21 cellular contexts compared by ENCODE assay signal in genomic region chr21:37665230-37666024, GRCh38.
DNase-seq lines count a peak whose midpoint lies in the region; TF ChIP-seq lines count a peak whose summit lies in the region.
"Had no signal": no experiment of that assay in that cellular context is flagged by ENCODE, and none has a peak within 500 bp of the region (broad histone marks: within the 10 kb centered on the region; RNA-seq: fewer than 3 reads in every experiment).

No MANE protein-coding gene starts in this region.

- 32 to 33% methylated on average over 10 of the region's 10 CpGs for WGBS in GM23248 (ENCODE audit: low coverage in 1 of 2, low lambda C conversion rate in 2 of 2, missing lambda C conversion rate in 2 of 2), 2 experiments
- 39% methylated on average over 10 of the region's 10 CpGs for WGBS in esophagus muscularis mucosa

- H3K4me1 ChIP-seq in GM23248 (ENCODE audit: insufficient read depth), result peaks cover under 1% of the 10 kb centered on the region; the same call in 1 of the 2 replicates
- H3K4me1 ChIP-seq in esophagus muscularis mucosa, result peaks cover 6 to 16% (median 15%) of the 10 kb centered on the region in 4 donors
- H3K4me1 ChIP-seq: parathyroid adenoma, thyroid gland had no signal

- H3K9me2 ChIP-seq in GM23248 (ENCODE audit: insufficient read depth), result no peaks in the 10 kb centered on the region

- H3K9me3 ChIP-seq in GM23248 (ENCODE audit: low read depth) (no peaks in the 10 kb centered on the region), esophagus muscularis mucosa (no peaks in the 10 kb centered on the region)
- H3K9me3 ChIP-seq: thyroid gland had no signal

- H3K4me3 ChIP-seq in GM23248, result no peak overlapping the region
- H3K4me3 ChIP-seq in esophagus muscularis mucosa, result no peak overlapping the region
- H3K4me3 ChIP-seq: PC-9, thyroid gland had no signal

- H3K79me2 ChIP-seq in GM23248 (ENCODE audit: insufficient read depth), result no peaks in the 10 kb centered on the region
- H3K79me2 ChIP-seq: parathyroid adenoma had no signal

- H4K20me1 ChIP-seq in GM23248 (ENCODE audit: insufficient read depth), result no peaks in the 10 kb centered on the region

- intact Hi-C loops in esophagus muscularis mucosa (cut with DNase I), result no loop called here

- H3K4me3 Mint-ChIP-seq in activated naive CD8-positive, alpha-beta T cell treated with anti-CD3 and anti-CD28 coated beads for 36 hours, result no peak overlapping the region
- H3K4me3 Mint-ChIP-seq: activated B cell treated with CpG ODN at 0.5 μM for 24 hours; activated CD8-positive, alpha-beta T cell treated with anti-CD3 and anti-CD28 coated beads, Interleukin-2, amount 10 ng/mL, durations not matched to agents 7 days and 5 days; activated naive CD4-positive, alpha-beta T cell treated with anti-CD3 and anti-CD28 coated beads, Interleukin-2, amount 10 ng/mL, durations not matched to agents 7 days and 5 days; activated T-cell treated with anti-CD3 and anti-CD28 coated beads, Interleukin-2, amount 50 U/mL, for 4 hours had no signal

- H3K27ac ChIP-seq in GM23248 (no peak overlapping the region), VCaP (peak overlapping the region; percentile 70), esophagus muscularis mucosa (replicated peaks in 1 of 4) (peak overlapping the region; percentile 23 to 65 (median 28))
- H3K27ac ChIP-seq: parathyroid adenoma, PC-9, thyroid gland had no signal

- in situ Hi-C loops in GM23248 (cut with MboI) (no loop called here), G401 (cut with HindIII; ENCODE audit: low sequenced_read_pairs) (no loop called here)

- H3K36me3 ChIP-seq in GM23248 (ENCODE audit: low read depth), result no peaks in the 10 kb centered on the region
- no peaks in the 10 kb centered on the region for H3K36me3 ChIP-seq in esophagus muscularis mucosa
- H3K36me3 ChIP-seq: thyroid gland had no signal

- no peaks in the 10 kb centered on the region for H3K36me3 Mint-ChIP-seq in activated naive CD8-positive, alpha-beta T cell treated with anti-CD3 and anti-CD28 coated beads for 36 hours
- H3K36me3 Mint-ChIP-seq: activated naive CD4-positive, alpha-beta T cell treated with anti-CD3 and anti-CD28 coated beads, Interleukin-2, amount 10 ng/mL, durations not matched to agents 7 days and 5 days had no signal

- TF ChIP-seq CTCF in VCaP (conservative IDR thresholded peaks at IDR 0.05), result no peak
- TF ChIP-seq CTCF in esophagus muscularis mucosa (IDR thresholded peaks at IDR 0.05), result no peak

- H3K27me3 Mint-ChIP-seq in activated naive CD8-positive, alpha-beta T cell treated with anti-CD3 and anti-CD28 coated beads for 36 hours, result no peaks in the 10 kb centered on the region
- H3K27me3 Mint-ChIP-seq: activated B cell treated with CpG ODN at 0.5 μM for 24 hours; activated naive CD4-positive, alpha-beta T cell treated with anti-CD3 and anti-CD28 coated beads, Interleukin-2, amount 10 ng/mL, durations not matched to agents 7 days and 5 days had no signal

- no peak overlapping the region for H3K9ac ChIP-seq in GM23248
- H3K9ac ChIP-seq: parathyroid adenoma had no signal

- H2AFZ ChIP-seq in GM23248, result no peak overlapping the region
- H2AFZ ChIP-seq: parathyroid adenoma, PC-9 had no signal

- no peak overlapping the region for H3K4me2 ChIP-seq in GM23248 (ENCODE audit: unreplicated experiment)
- H3K4me2 ChIP-seq: PC-9 had no signal

- peak; percentile 36 for DNase-seq in GM23248
- no peak for DNase-seq in esophagus muscularis mucosa (ENCODE audit: extremely low spot score)
- peak; percentile 24 for DNase-seq in myocyte (ENCODE audit: low read depth)
- DNase-seq in stimulated activated naive CD4-positive, alpha-beta T cell treated with Interleukin-2 at 50 U/mL for 16 hours (lab: John Stamatoyannopoulos, UW), result no peak
- no peak for DNase-seq in G401 (ENCODE audit: low spot score)
- DNase-seq in activated naive CD8-positive, alpha-beta T cell treated with anti-CD3 and anti-CD28 coated beads for 36 hours, result no peak
- DNase-seq: activated B cell treated with CpG ODN at 0.5 μM for 24 hours; activated CD8-positive, alpha-beta T cell treated with anti-CD3 and anti-CD28 coated beads, Interleukin-2, amount 10 ng/mL, durations not matched to agents 7 days and 5 days; activated naive CD4-positive, alpha-beta T cell treated with anti-CD3 and anti-CD28 coated beads, Interleukin-2, amount 10 ng/mL, durations not matched to agents 7 days and 5 days; activated T-cell treated with anti-CD3 and anti-CD28 coated beads, Interleukin-2, amount 50 U/mL, for 4 hours; AML-193; Karpas-422; NCI-H1417; NCI-H2171; NCI-H526; PC-9; stimulated activated CD4-positive, alpha-beta T cell treated with anti-CD3 and anti-CD28 coated beads, Interleukin-1b, Interleukin-23, amount 100 ng/mL, for 48 hours; stimulated activated naive CD4-positive, alpha-beta T cell; thyroid gland had no signal

- no peak for TF ChIP-seq EP300 in esophagus muscularis mucosa (IDR thresholded peaks at IDR 0.05)

- no peaks in the 10 kb centered on the region for H3F3A ChIP-seq in GM23248 (ENCODE audit: insufficient read depth)

- H3K4me1 Mint-ChIP-seq in activated naive CD8-positive, alpha-beta T cell treated with anti-CD3 and anti-CD28 coated beads for 36 hours, result no peaks in the 10 kb centered on the region
- H3K4me1 Mint-ChIP-seq: activated B cell treated with CpG ODN at 0.5 μM for 24 hours; activated naive CD4-positive, alpha-beta T cell treated with anti-CD3 and anti-CD28 coated beads, Interleukin-2, amount 10 ng/mL, durations not matched to agents 7 days and 5 days had no signal

- H3K27ac Mint-ChIP-seq in activated naive CD8-positive, alpha-beta T cell treated with anti-CD3 and anti-CD28 coated beads for 36 hours, result no peak overlapping the region
- H3K27ac Mint-ChIP-seq: activated B cell treated with CpG ODN at 0.5 μM for 24 hours; activated CD8-positive, alpha-beta T cell treated with anti-CD3 and anti-CD28 coated beads, Interleukin-2, amount 10 ng/mL, durations not matched to agents 7 days and 5 days; activated naive CD4-positive, alpha-beta T cell treated with anti-CD3 and anti-CD28 coated beads, Interleukin-2, amount 10 ng/mL, durations not matched to agents 7 days and 5 days had no signal

- no peaks in the 10 kb centered on the region for H3K27me3 ChIP-seq in GM23248 (replicated peaks; ENCODE audit: insufficient read depth)
- H3K27me3 ChIP-seq in esophagus muscularis mucosa, result no peaks in the 10 kb centered on the region
- H3K27me3 ChIP-seq: thyroid gland had no signal

- H3K9me3 Mint-ChIP-seq in activated naive CD8-positive, alpha-beta T cell treated with anti-CD3 and anti-CD28 coated beads for 36 hours, result no peaks in the 10 kb centered on the region
- H3K9me3 Mint-ChIP-seq: activated B cell treated with CpG ODN at 0.5 μM for 24 hours; activated naive CD4-positive, alpha-beta T cell treated with anti-CD3 and anti-CD28 coated beads, Interleukin-2, amount 10 ng/mL, durations not matched to agents 7 days and 5 days; activated T-cell treated with anti-CD3 and anti-CD28 coated beads, Interleukin-2, amount 50 U/mL, for 4 hours had no signal

- TF ChIP-seq POLR2A in esophagus muscularis mucosa (IDR thresholded peaks at IDR 0.05; ENCODE audit: low read depth), result no peak

Comparison
In these comparisons a context has a peak if more than half of its experiments do, and no peak if none do; other contexts are left out.
1. DNase-seq: peak in GM23248 (single experiment) and myocyte (single experiment); none in esophagus muscularis mucosa (single experiment), stimulated activated naive CD4-positive, alpha-beta T cell treated with Interleukin-2 at 50 U/mL for 16 hours (single experiment), G401 (single experiment) and activated naive CD8-positive, alpha-beta T cell treated with anti-CD3 and anti-CD28 coated beads for 36 hours (single experiment).